In genomic region chrX:15299945-15300851, GRCh38 we compare ENCODE assay signal across 1 cellular context.
TF ChIP-seq lines count a peak whose summit lies in the region.

No MANE protein-coding gene starts in this region.

TF ChIP-seq in GM23338, 12 proteins besides CTCF, POLR2A, EP300 and RAD21 (continued from another document):
- TF ChIP-seq ZNF462 (CRISPR knock-in tag; IDR thresholded peaks at IDR 0.05) (no peak), JUNB (IDR thresholded peaks at IDR 0.05; ENCODE audit: unreplicated experiment) (no peak), STAT1 (IDR thresholded peaks at IDR 0.05; ENCODE audit: unreplicated experiment) (no peak), ZNF331 (CRISPR knock-in tag; IDR thresholded peaks at IDR 0.05; ENCODE audit: low read depth) (no peak), POLR2AphosphoS5 (IDR thresholded peaks at IDR 0.05; ENCODE audit: low read depth) (no peak), EZH2phosphoT487 (IDR thresholded peaks at IDR 0.05; ENCODE audit: unreplicated experiment) (no peak), REST (IDR thresholded peaks at IDR 0.05; ENCODE audit: unreplicated experiment) (no peak), EZH2 (IDR thresholded peaks at IDR 0.05; ENCODE audit: low read depth, unreplicated experiment) (no peak)
